ENCODE assay signal across 12 cellular contexts in genomic region chr5:59793000-59793399, GRCh38.
DNase-seq lines count a peak whose midpoint lies in the region; ATAC-seq and TF ChIP-seq lines count a peak whose summit lies in the region.
"Had no signal": no experiment of that assay in that cellular context is flagged by ENCODE, and none has a peak within 500 bp of the region (broad histone marks: within the 10 kb centered on the region; RNA-seq: fewer than 3 reads in every experiment).

No MANE protein-coding gene starts in this region.

- TF ChIP-seq CTCF in HFFc6 (IDR thresholded peaks at IDR 0.05) (no peak), right atrium auricular region (IDR thresholded peaks at IDR 0.05) (no peak), tibial artery (IDR thresholded peaks at IDR 0.05) (no peak), GM13976 (IDR thresholded peaks at IDR 0.05; ENCODE audit: borderline replicate concordance, control extremely low read depth, extremely low read depth, insufficient read depth, missing control alignments) (no peak)

- H3K4me1 ChIP-seq in right atrium auricular region (no peaks in the 10 kb centered on the region), tibial artery (peaks cover 0 to 32% (median 12%) of the 10 kb centered on the region in 4 donors)

- no peak overlapping the region for H3K27ac ChIP-seq in right atrium auricular region
- no peak overlapping the region for H3K27ac ChIP-seq in tibial artery
- H3K27ac ChIP-seq: esophagus muscularis mucosa, VCaP had no signal

- no peaks in the 10 kb centered on the region for H3K36me3 ChIP-seq in right atrium auricular region
- H3K36me3 ChIP-seq in tibial artery = no peaks in the 10 kb centered on the region
- H3K36me3 ChIP-seq: esophagus muscularis mucosa had no signal

- no peaks in the 10 kb centered on the region for H3K36me3 Mint-ChIP-seq in HFFc6 (ENCODE audit: low read depth)

- H3K4me3 Mint-ChIP-seq in HFFc6 = no peak overlapping the region

- intact Hi-C loops in tibial artery (cut with DNase I; ENCODE audit: low total_unique reads) = loop anchor here (10.0 kb wide), 1 partner anchor 128 kb away; no protein-coding TSS in a partner anchor

- in situ Hi-C loops in GM13976 (cut with MboI; ENCODE audit: low sequenced_read_pairs, unreplicated experiment) = no loop called here

- ATAC-seq in GM21526 (IDR thresholded peaks at IDR 0.05; ENCODE audit: low FRiP score, unreplicated experiment) = no peak

- H3K9me3 Mint-ChIP-seq in HFFc6 = no peaks in the 10 kb centered on the region

- no peaks in the 10 kb centered on the region for H3K27me3 ChIP-seq in right atrium auricular region
- no peaks in the 10 kb centered on the region for H3K27me3 ChIP-seq in tibial artery
- H3K27me3 ChIP-seq: esophagus muscularis mucosa had no signal

- peaks cover 37% of the 10 kb centered on the region for H3K4me1 Mint-ChIP-seq in HFFc6 (ENCODE audit: low read depth)

- H3K9me3 ChIP-seq in right atrium auricular region = no peaks in the 10 kb centered on the region
- H3K9me3 ChIP-seq in tibial artery = no peaks in the 10 kb centered on the region
- H3K9me3 ChIP-seq: esophagus muscularis mucosa had no signal

- peak; percentile 82 for DNase-seq in HFFc6
- peak; percentile 3 for DNase-seq in amniotic stem cell (lab: John Stamatoyannopoulos, UW)
- DNase-seq in right atrium auricular region (ENCODE audit: low spot score) = peak; percentile 72
- peak; percentile 25 to 77 for DNase-seq in tibial artery
- no peak for DNase-seq in nucleus accumbens (lab: John Stamatoyannopoulos, UW)
- no peak for DNase-seq in GM13976 (ENCODE audit: low spot score)
- DNase-seq in DMS114 treated with DMSO at 0.1 percent for 48 hours (lab: John Stamatoyannopoulos, UW; ENCODE audit: unreplicated experiment) = no peak
- DNase-seq: activated naive CD4-positive, alpha-beta T cell treated with anti-CD3 and anti-CD28 coated beads, Interleukin-2, amount 50 U/mL, for 16 hours; NCI-H82 had no signal

- H3K27ac Mint-ChIP-seq in HFFc6 = peak overlapping the region; percentile 4; the same call in 1 of the 2 replicates

- H3K27me3 Mint-ChIP-seq in HFFc6 (ENCODE audit: insufficient read depth) = peaks cover 4% of the 10 kb centered on the region

- no peak overlapping the region for H3K4me3 ChIP-seq in right atrium auricular region
- no peak overlapping the region for H3K4me3 ChIP-seq in tibial artery
- H3K4me3 ChIP-seq: esophagus muscularis mucosa had no signal

Comparison
In these comparisons a context has a peak if more than half of its experiments do, and no peak if none do; other contexts are left out.
1. DNase-seq: peak in HFFc6 (single experiment), amniotic stem cell (single experiment), right atrium auricular region (single experiment) and tibial artery (2 of 2); none in nucleus accumbens (0 of 56), GM13976 (single experiment) and DMS114 treated with DMSO at 0.1 percent for 48 hours (single experiment).